ENCODE assay signal across 17 cellular contexts in genomic region chr10:21363087-21363752, GRCh38.
DNase-seq lines count a peak whose midpoint lies in the region; ATAC-seq and TF ChIP-seq lines count a peak whose summit lies in the region.
"Had no signal": no experiment of that assay in that cellular context is flagged by ENCODE, and none has a peak within 500 bp of the region (broad histone marks: within the 10 kb centered on the region; RNA-seq: fewer than 3 reads in every experiment).

No MANE protein-coding gene starts in this region.

- H3K27ac Mint-ChIP-seq in WTC11 = peak overlapping the region; percentile 99
- H3K27ac Mint-ChIP-seq: activated CD4-positive, alpha-beta T cell treated with anti-CD3 and anti-CD28 coated beads, Interleukin-2, amount 10 ng/mL, durations not matched to agents 24 days and 14 days; CD4-positive, CD25-positive, alpha-beta regulatory T cell; stimulated activated naive CD8-positive, alpha-beta T cell treated with anti-CD3 and anti-CD28 coated beads, Interleukin-15, amount 100 ng/mL, for 72 hours; T-helper 1 cell treated with Interleukin-12 subunit alpha and Interleukin-12 subunit beta and Interleukin-4 antibody, amounts not matched to agents 30 μg/mL and 1 μg/mL, for 36 hours had no signal

- 0 out of 2 replicates have a peak, but pooled peaks cover 3% of the 10 kb centered on the region for H3K9me3 Mint-ChIP-seq in WTC11
- H3K9me3 Mint-ChIP-seq: activated CD4-positive, alpha-beta T cell treated with anti-CD3 and anti-CD28 coated beads, Interleukin-2, amount 10 ng/mL, durations not matched to agents 24 days and 14 days; CD4-positive, CD25-positive, alpha-beta regulatory T cell; stimulated activated naive CD8-positive, alpha-beta T cell treated with anti-CD3 and anti-CD28 coated beads, Interleukin-15, amount 100 ng/mL, for 72 hours; T-helper 1 cell treated with Interleukin-12 subunit alpha and Interleukin-12 subunit beta and Interleukin-4 antibody, amounts not matched to agents 30 μg/mL and 1 μg/mL, for 36 hours had no signal

- peaks cover 35% of the 10 kb centered on the region for H3K4me1 Mint-ChIP-seq in WTC11
- H3K4me1 Mint-ChIP-seq: activated CD4-positive, alpha-beta T cell treated with anti-CD3 and anti-CD28 coated beads, Interleukin-2, amount 10 ng/mL, durations not matched to agents 24 days and 14 days; CD4-positive, CD25-positive, alpha-beta regulatory T cell; stimulated activated naive CD8-positive, alpha-beta T cell treated with anti-CD3 and anti-CD28 coated beads, Interleukin-15, amount 100 ng/mL, for 72 hours had no signal

- H3K27me3 Mint-ChIP-seq in WTC11 (ENCODE audit: low read depth) = no peaks in the 10 kb centered on the region
- H3K27me3 Mint-ChIP-seq: activated CD4-positive, alpha-beta T cell treated with anti-CD3 and anti-CD28 coated beads, Interleukin-2, amount 10 ng/mL, durations not matched to agents 24 days and 14 days; CD4-positive, CD25-positive, alpha-beta regulatory T cell; stimulated activated naive CD8-positive, alpha-beta T cell treated with anti-CD3 and anti-CD28 coated beads, Interleukin-15, amount 100 ng/mL, for 72 hours had no signal

- no peaks in the 10 kb centered on the region for H3K36me3 Mint-ChIP-seq in WTC11
- H3K36me3 Mint-ChIP-seq: CD4-positive, CD25-positive, alpha-beta regulatory T cell had no signal

- intact Hi-C loops in gastrocnemius medialis (cut with DNase I; ENCODE audit: low total_unique reads) = no loop called here

- ATAC-seq in WTC11 = no peak
- no peak for ATAC-seq in gastrocnemius medialis
- no peak for ATAC-seq in GM18858 (IDR thresholded peaks at IDR 0.05; ENCODE audit: unreplicated experiment)
- no peak for ATAC-seq in GM18909 (IDR thresholded peaks at IDR 0.05; ENCODE audit: poor library complexity, unreplicated experiment)
- ATAC-seq: stimulated activated naive CD8-positive, alpha-beta T cell treated with anti-CD3 and anti-CD28 coated beads, Interleukin-15, amount 100 ng/mL, for 72 hours had no signal

- H3K36me3 ChIP-seq in HUES48 (ENCODE audit: control insufficient read depth, insufficient read depth, low read length) = no peaks in the 10 kb centered on the region
- no peaks in the 10 kb centered on the region for H3K36me3 ChIP-seq in iPS-18a (ENCODE audit: control insufficient read depth, low read depth, low read length)
- no peaks in the 10 kb centered on the region for H3K36me3 ChIP-seq in gastrocnemius medialis
- H3K36me3 ChIP-seq: ascending aorta had no signal

- peak overlapping the region; percentile 32 for H3K4me3 Mint-ChIP-seq in WTC11
- H3K4me3 Mint-ChIP-seq: activated CD4-positive, alpha-beta T cell treated with anti-CD3 and anti-CD28 coated beads, Interleukin-2, amount 10 ng/mL, durations not matched to agents 24 days and 14 days; CD4-positive, CD25-positive, alpha-beta regulatory T cell; stimulated activated naive CD8-positive, alpha-beta T cell treated with anti-CD3 and anti-CD28 coated beads, Interleukin-15, amount 100 ng/mL, for 72 hours; T-helper 1 cell treated with Interleukin-12 subunit alpha and Interleukin-12 subunit beta and Interleukin-4 antibody, amounts not matched to agents 30 μg/mL and 1 μg/mL, for 36 hours had no signal

- no peak for DNase-seq in WTC11 (ENCODE audit: low spot score)
- DNase-seq in gastrocnemius medialis = no peak
- no peak for DNase-seq in HEK293T (ENCODE audit: extremely low spot score)
- DNase-seq in coronary artery (ENCODE audit: low spot score) = no peak
- DNase-seq: activated CD4-positive, alpha-beta T cell treated with anti-CD3 and anti-CD28 coated beads, Interleukin-2, amount 10 ng/mL, durations not matched to agents 24 days and 14 days; CD4-positive, CD25-positive, alpha-beta regulatory T cell; GF-D8; GOT3; NCI-H2171 treated with DMSO at 0.1 percent for 48 hours; retina; stimulated activated naive CD8-positive, alpha-beta T cell treated with anti-CD3 and anti-CD28 coated beads, Interleukin-15, amount 100 ng/mL, for 72 hours had no signal

- TF ChIP-seq CTCF in WTC11 (IDR thresholded peaks at IDR 0.05) (no peak), gastrocnemius medialis (IDR thresholded peaks at IDR 0.05 in 4 of 5, conservative IDR thresholded peaks at IDR 0.05 in 1 of 5) (no peak), coronary artery (IDR thresholded peaks at IDR 0.05) (no peak)

- TF ChIP-seq POLR2A in gastrocnemius medialis (IDR thresholded peaks at IDR 0.05) = no peak

- peak overlapping the region; percentile 91 for H3K27ac ChIP-seq in HUES48 (ENCODE audit: low read depth, low read length)
- peak overlapping the region; percentile 51 for H3K27ac ChIP-seq in iPS-18a (ENCODE audit: low read length)
- H3K27ac ChIP-seq in gastrocnemius medialis = peak overlapping the region; percentile 35 to 70 (median 66)
- no peak overlapping the region for H3K27ac ChIP-seq in coronary artery

- no peak overlapping the region for H3K4me3 ChIP-seq in HUES48 (ENCODE audit: low read depth, low read length)
- H3K4me3 ChIP-seq in iPS-18a (ENCODE audit: low read length) = no peak overlapping the region
- no peak overlapping the region for H3K4me3 ChIP-seq in gastrocnemius medialis
- no peak overlapping the region for H3K4me3 ChIP-seq in coronary artery
- H3K4me3 ChIP-seq: ascending aorta had no signal

- H3K9ac ChIP-seq in HUES48 (ENCODE audit: low read depth, low read length) (peak overlapping the region; percentile 25; the same call in 1 of the 2 replicates), iPS-18a (ENCODE audit: low read length) (no peak overlapping the region)

- H3K9me3 ChIP-seq in HUES48 (ENCODE audit: control insufficient read depth, insufficient read depth, low read length) (no peaks in the 10 kb centered on the region), iPS-18a (ENCODE audit: control insufficient read depth, low read depth, low read length) (no peaks in the 10 kb centered on the region), gastrocnemius medialis (no peaks in the 10 kb centered on the region)
- H3K9me3 ChIP-seq: ascending aorta had no signal

- peaks cover 22% of the 10 kb centered on the region for H3K4me1 ChIP-seq in HUES48 (ENCODE audit: control insufficient read depth, insufficient read depth, low read length)
- H3K4me1 ChIP-seq in iPS-18a (ENCODE audit: control insufficient read depth, low read depth, low read length) = peaks cover 22% of the 10 kb centered on the region
- H3K4me1 ChIP-seq in gastrocnemius medialis = peaks cover 3 to 13% of the 10 kb centered on the region in 2 donors

- POLR2A ChIA-PET in WTC11 (lab: Charles Lee) = interaction anchor here (0.5 kb wide), 1 partner anchor 31 kb away, joined by 4 read pairs; no protein-coding TSS in a partner anchor
- POLR2A ChIA-PET in HEK293T (lab: Yijun Ruan, JAX) = no interaction called here

- H3K27me3 ChIP-seq in HUES48 (ENCODE audit: control insufficient read depth, insufficient read depth, low read length) (no peaks in the 10 kb centered on the region), iPS-18a (ENCODE audit: control insufficient read depth, insufficient read depth, low read length) (no peaks in the 10 kb centered on the region), gastrocnemius medialis (no peaks in the 10 kb centered on the region)
- H3K27me3 ChIP-seq: ascending aorta had no signal

- in situ Hi-C loops in gastrocnemius medialis (cut with MboI; ENCODE audit: low sequenced_read_pairs in 4 of 4) = no loop called here

- CTCF ChIA-PET in WTC11 (lab: Charles Lee) = no interaction called here
- CTCF ChIA-PET in HEK293T (lab: Yijun Ruan, JAX) = interaction anchor here (0.5 kb wide), 1 partner anchor 1919 kb away, joined by 3 read pairs; no protein-coding TSS in a partner anchor

TF ChIP-seq in WTC11, 78 proteins besides CTCF, POLR2A, EP300 and RAD21 (continues in another document):
- TF ChIP-seq FOXJ3 (CRISPR knock-in tag; IDR thresholded peaks at IDR 0.05; ENCODE audit: borderline replicate concordance) (no peak), GABPB1 (CRISPR knock-in tag; IDR thresholded peaks at IDR 0.05) (no peak), USF2 (CRISPR knock-in tag; IDR thresholded peaks at IDR 0.05) (no peak)

TF ChIP-seq in HEK293T, 16 proteins besides CTCF, POLR2A, EP300 and RAD21:
- no peak for TF ChIP-seq FOXA1 (IDR thresholded peaks at IDR 0.05)
- TF ChIP-seq ZNF384 (IDR thresholded peaks at IDR 0.05) = no peak
- no peak for TF ChIP-seq ELF4 (IDR thresholded peaks at IDR 0.05)
- no peak for TF ChIP-seq CTBP1 (IDR thresholded peaks at IDR 0.05; ENCODE audit: borderline replicate concordance)
- no peak for TF ChIP-seq FOXM1 (IDR thresholded peaks at IDR 0.05; ENCODE audit: borderline replicate concordance)
- no peak for TF ChIP-seq ARNT (IDR thresholded peaks at IDR 0.05)
- TF ChIP-seq FOXK2 (IDR thresholded peaks at IDR 0.05) = no peak
- TF ChIP-seq L3MBTL2 (conservative IDR thresholded peaks at IDR 0.05) = no peak
- no peak for TF ChIP-seq TARDBP (IDR thresholded peaks at IDR 0.05)
- no peak for TF ChIP-seq SP1 (IDR thresholded peaks at IDR 0.05)
- no peak for TF ChIP-seq LEF1 (IDR thresholded peaks at IDR 0.05; ENCODE audit: borderline replicate concordance)
- no peak for TF ChIP-seq HDGF (IDR thresholded peaks at IDR 0.05; ENCODE audit: borderline replicate concordance)
- TF ChIP-seq NFRKB (IDR thresholded peaks at IDR 0.05) = no peak
- TF ChIP-seq PKNOX1 (IDR thresholded peaks at IDR 0.05) = no peak
- no peak for TF ChIP-seq SUZ12 (IDR thresholded peaks at IDR 0.05)
- TF ChIP-seq BHLHE40 (IDR thresholded peaks at IDR 0.05; ENCODE audit: borderline replicate concordance) = no peak
TF ChIP-seq in HEK293T: peak in this region for 0.

Comparison
In these comparisons a context has a peak if more than half of its experiments do, and no peak if none do; other contexts are left out.
1. H3K27ac ChIP-seq: peak in HUES48 (single experiment), iPS-18a (single experiment) and gastrocnemius medialis (4 of 4); none in coronary artery (0 of 2).